8 cellular contexts compared by ENCODE assay signal in the genomic region with DNA sequence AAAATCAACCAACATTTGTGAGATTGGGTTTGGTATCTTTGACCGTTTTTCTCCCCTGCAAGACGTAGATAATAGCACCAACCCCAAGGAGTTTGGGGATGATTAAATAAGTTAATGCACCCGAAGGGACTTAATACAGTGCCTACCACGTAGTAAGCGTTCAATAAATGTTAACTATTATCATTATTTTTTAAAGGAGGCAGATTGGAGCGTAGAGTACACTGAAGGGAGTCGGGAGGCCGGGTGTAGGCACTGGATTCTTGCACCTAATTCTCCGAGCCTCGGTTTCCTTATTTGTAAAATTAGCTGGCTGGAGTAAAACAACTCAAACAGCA. TPM values are rescaled to one million over a fixed set of nuclear protein-coding genes. Genes with fewer than 3 reads are reported as not detected.
A peak's percentile ranks its signal among the peaks of the same experiment; 100 is the strongest.
DNase-seq lines count a peak whose midpoint lies in the region; ATAC-seq, FAIRE-seq and TF ChIP-seq lines count a peak whose summit lies in the region.

No MANE protein-coding gene starts in this region.

- peaks cover 10% of the 10 kb centered on the region for H3K36me3 Mint-ChIP-seq in activated CD4-positive, alpha-beta T cell treated with anti-CD3 and anti-CD28 coated beads, Interleukin-2, amount 10 ng/mL, durations not matched to agents 7 days and 5 days (ENCODE audit: low read depth)

- H3K4me3 ChIP-seq in adipocyte (ENCODE audit: low read length) (peak overlapping the region; percentile 98), tibial artery (peak overlapping the region; percentile 77 to 99)

- DNase-seq in activated CD4-positive, alpha-beta T cell treated with anti-CD3 and anti-CD28 coated beads, Interleukin-2, amount 10 ng/mL, durations not matched to agents 7 days and 5 days = no peak
- no peak for DNase-seq in activated CD4-positive, alpha-beta T cell treated with anti-CD3 and anti-CD28 coated beads for 4 hours
- no peak for DNase-seq in adipocyte (ENCODE audit: low read depth)
- no peak for DNase-seq in tibial artery
- DNase-seq in COLO829 (ENCODE audit: low spot score) = no peak
- DNase-seq in GM19239 (ENCODE audit: insufficient read length, low spot score) = no peak

- POLR2A ChIA-PET in activated CD4-positive, alpha-beta T cell treated with anti-CD3 and anti-CD28 coated beads, Interleukin-2, amount 10 ng/mL, durations not matched to agents 7 days and 5 days (lab: Charles Lee) = no interaction called here

- no peaks in the 10 kb centered on the region for H3K27me3 Mint-ChIP-seq in activated CD4-positive, alpha-beta T cell treated with anti-CD3 and anti-CD28 coated beads, Interleukin-2, amount 10 ng/mL, durations not matched to agents 7 days and 5 days

- H3K36me3 ChIP-seq in adipocyte (ENCODE audit: control insufficient read depth, insufficient read depth, low read length, severe bottlenecking) (no peaks in the 10 kb centered on the region), tibial artery (no peaks in the 10 kb centered on the region)

- H3K27me3 ChIP-seq in adipocyte (replicated peaks; ENCODE audit: control insufficient read depth, insufficient read depth, low read length) = no peaks in the 10 kb centered on the region
- H3K27me3 ChIP-seq in layer of hippocampus (ENCODE audit: control insufficient read depth, insufficient read depth, low read length) = no peaks in the 10 kb centered on the region
- no peaks in the 10 kb centered on the region for H3K27me3 ChIP-seq in tibial artery

- peak overlapping the region; percentile 88 for H3K27ac ChIP-seq in layer of hippocampus (ENCODE audit: low read depth, low read length)
- H3K27ac ChIP-seq in tibial artery = peak overlapping the region; percentile 94 to 99

- H3K4me1 ChIP-seq in adipocyte (ENCODE audit: control insufficient read depth, insufficient read depth, low read length) (peaks cover 55% of the 10 kb centered on the region), tibial artery (peaks cover 0 to 39% (median 36%) of the 10 kb centered on the region in 4 donors)

- no peak for ATAC-seq in GM21515 (IDR thresholded peaks at IDR 0.05; ENCODE audit: unreplicated experiment)

- H3K9ac ChIP-seq in adipocyte (ENCODE audit: low read length) = peak overlapping the region; percentile 97

- peak overlapping the region; percentile 98 for H3K4me3 Mint-ChIP-seq in activated CD4-positive, alpha-beta T cell treated with anti-CD3 and anti-CD28 coated beads, Interleukin-2, amount 10 ng/mL, durations not matched to agents 7 days and 5 days

- peaks cover 32% of the 10 kb centered on the region for H3K4me1 Mint-ChIP-seq in activated CD4-positive, alpha-beta T cell treated with anti-CD3 and anti-CD28 coated beads, Interleukin-2, amount 10 ng/mL, durations not matched to agents 7 days and 5 days

- no peaks in the 10 kb centered on the region for H3K9me3 Mint-ChIP-seq in activated CD4-positive, alpha-beta T cell treated with anti-CD3 and anti-CD28 coated beads, Interleukin-2, amount 10 ng/mL, durations not matched to agents 7 days and 5 days

- TF ChIP-seq CTCF in tibial artery (IDR thresholded peaks at IDR 0.05) = no peak

- CTCF ChIA-PET in activated CD4-positive, alpha-beta T cell treated with anti-CD3 and anti-CD28 coated beads, Interleukin-2, amount 10 ng/mL, durations not matched to agents 7 days and 5 days (lab: Charles Lee) = interaction anchor here (1.2 to 1.4 kb wide), 2 partner anchors 15 to 103 kb away, joined by 3 to 8 read pairs; no protein-coding TSS in a partner anchor

- H3K27ac Mint-ChIP-seq in activated CD4-positive, alpha-beta T cell treated with anti-CD3 and anti-CD28 coated beads, Interleukin-2, amount 10 ng/mL, durations not matched to agents 7 days and 5 days = peak overlapping the region; percentile 98

- no peak for FAIRE-seq in GM19239 (lab: Jason Lieb, UNC)

- H3K9me3 ChIP-seq in adipocyte (ENCODE audit: control insufficient read depth, low read length) (no peaks in the 10 kb centered on the region), tibial artery (no peaks in the 10 kb centered on the region)

- intact Hi-C loops in tibial artery (cut with DNase I; ENCODE audit: low total_unique reads) = loop anchor here (5.0 kb wide), 2 partner anchors 38 to 97 kb away; no protein-coding TSS in a partner anchor

RNA-seq across cellular contexts. Expression of a gene that starts 0.4 kb away (rescaled TPM):
- total RNA-seq in activated CD4-positive, alpha-beta T cell treated with anti-CD3 and anti-CD28 coated beads, Interleukin-2, amount 10 ng/mL, durations not matched to agents 7 days and 5 days = 10 to 100 TPM; 14.6 to 18.4 TPM
